In the genomic region with DNA sequence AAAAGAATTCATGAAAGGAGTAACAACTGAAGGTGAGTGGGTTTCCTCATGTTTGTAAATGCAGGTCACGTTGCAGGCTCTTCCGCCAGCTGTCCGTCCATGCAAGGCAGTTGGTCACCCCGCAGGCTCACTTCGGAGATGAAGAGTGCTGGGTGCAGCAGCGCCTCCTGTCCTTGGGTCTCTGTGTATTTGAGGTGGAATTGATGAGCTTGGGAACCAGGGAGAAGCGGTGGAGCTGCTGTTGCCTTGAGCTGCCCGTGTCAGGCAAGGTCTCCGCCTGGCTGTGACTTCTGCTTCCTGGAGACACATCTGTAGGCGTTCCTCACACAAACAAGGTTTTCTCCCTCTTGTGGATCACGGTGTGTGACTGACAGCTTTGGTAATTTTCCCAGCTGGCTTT, we compare ENCODE assay signal across 17 cellular contexts. TPM values are rescaled to one million over a fixed set of nuclear protein-coding genes. Genes with fewer than 3 reads are reported as not detected.
"Had no signal": no experiment of that assay in that cellular context is flagged by ENCODE, and none has a peak within 500 bp of the region (broad histone marks: within the 10 kb centered on the region; RNA-seq: fewer than 3 reads in every experiment).

No MANE protein-coding gene starts in this region.

- H3K4me3 Mint-ChIP-seq: activated CD4-positive, alpha-beta T cell treated with anti-CD3 and anti-CD28 coated beads, Interleukin-2, amount 10 ng/mL, durations not matched to agents 24 days and 14 days; activated CD8-positive, alpha-beta T cell treated with anti-CD3 and anti-CD28 coated beads, Interleukin-2, amount 10 ng/mL, durations not matched to agents 7 days and 5 days; stimulated activated memory B cell treated with anti-CD40 and anti-IgM and Interleukin-4, amounts not matched to agents 10 μg/mL and 1 μg/mL and 100 μg/mL, for 72 hours had no signal

- H3K27ac ChIP-seq: body of pancreas, esophagus muscularis mucosa, left lung, psoas muscle had no signal

- H3K27me3 Mint-ChIP-seq: activated CD4-positive, alpha-beta T cell treated with anti-CD3 and anti-CD28 coated beads, Interleukin-2, amount 10 ng/mL, durations not matched to agents 24 days and 14 days; naive thymus-derived CD4-positive, alpha-beta T cell; stimulated activated memory B cell treated with anti-CD40 and anti-IgM and Interleukin-4, amounts not matched to agents 10 μg/mL and 1 μg/mL and 100 μg/mL, for 72 hours had no signal

- H3K27ac Mint-ChIP-seq: activated CD4-positive, alpha-beta T cell treated with anti-CD3 and anti-CD28 coated beads, Interleukin-2, amount 10 ng/mL, durations not matched to agents 24 days and 14 days; activated CD8-positive, alpha-beta T cell treated with anti-CD3 and anti-CD28 coated beads, Interleukin-2, amount 10 ng/mL, durations not matched to agents 7 days and 5 days; stimulated activated memory B cell treated with anti-CD40 and anti-IgM and Interleukin-4, amounts not matched to agents 10 μg/mL and 1 μg/mL and 100 μg/mL, for 72 hours had no signal

- DNase-seq: activated CD4-positive, alpha-beta T cell treated with anti-CD3 and anti-CD28 coated beads, Interleukin-2, amount 10 ng/mL, durations not matched to agents 24 days and 14 days; activated CD4-positive, CD25-positive, alpha-beta regulatory T cell; activated CD8-positive, alpha-beta T cell treated with anti-CD3 and anti-CD28 coated beads, Interleukin-2, amount 10 ng/mL, durations not matched to agents 7 days and 5 days; amniotic stem cell; body of pancreas; caudate nucleus; islet precursor cell; left lung; naive thymus-derived CD4-positive, alpha-beta T cell had no signal

- H3K4me3 ChIP-seq: body of pancreas, esophagus muscularis mucosa, left lung, mucosa of descending colon, psoas muscle had no signal

- ATAC-seq: activated CD8-positive, alpha-beta T cell treated with anti-CD3 and anti-CD28 coated beads, Interleukin-2, amount 10 ng/mL, durations not matched to agents 7 days and 5 days; body of pancreas; left lung; mucosa of descending colon; naive thymus-derived CD4-positive, alpha-beta T cell; psoas muscle; stimulated activated memory B cell treated with anti-CD40 and anti-IgM and Interleukin-4, amounts not matched to agents 10 μg/mL and 1 μg/mL and 100 μg/mL, for 72 hours had no signal

- H3K9me3 ChIP-seq: body of pancreas, esophagus muscularis mucosa, left lung, mucosa of descending colon, psoas muscle had no signal

- H3K9me3 Mint-ChIP-seq: activated CD4-positive, alpha-beta T cell treated with anti-CD3 and anti-CD28 coated beads, Interleukin-2, amount 10 ng/mL, durations not matched to agents 24 days and 14 days had no signal

- FAIRE-seq: colon had no signal

RNA-seq across cellular contexts. Expression of gene BHLHE23, which starts 56.9 kb away (rescaled TPM):
- total RNA-seq: activated CD4-positive, alpha-beta T cell treated with anti-CD3 and anti-CD28 coated beads, Interleukin-2, amount 10 ng/mL, durations not matched to agents 24 days and 14 days; activated CD8-positive, alpha-beta T cell treated with anti-CD3 and anti-CD28 coated beads, Interleukin-2, amount 10 ng/mL, durations not matched to agents 7 days and 5 days; body of pancreas; esophagus muscularis mucosa; left lung; mucosa of descending colon; naive thymus-derived CD4-positive, alpha-beta T cell; osteoblast; psoas muscle; T-helper 2 cell treated with Interferon-gamma antibody and Interleukin-4, amounts not matched to agents 100 ng/mL and 5 ng/mL, for 36 hours had no signal
- polyA plus RNA-seq: naive thymus-derived CD4-positive, alpha-beta T cell; psoas muscle; urinary bladder had no signal
